Comparison of ENCODE assay signal across 1 cellular context in the genomic region with DNA sequence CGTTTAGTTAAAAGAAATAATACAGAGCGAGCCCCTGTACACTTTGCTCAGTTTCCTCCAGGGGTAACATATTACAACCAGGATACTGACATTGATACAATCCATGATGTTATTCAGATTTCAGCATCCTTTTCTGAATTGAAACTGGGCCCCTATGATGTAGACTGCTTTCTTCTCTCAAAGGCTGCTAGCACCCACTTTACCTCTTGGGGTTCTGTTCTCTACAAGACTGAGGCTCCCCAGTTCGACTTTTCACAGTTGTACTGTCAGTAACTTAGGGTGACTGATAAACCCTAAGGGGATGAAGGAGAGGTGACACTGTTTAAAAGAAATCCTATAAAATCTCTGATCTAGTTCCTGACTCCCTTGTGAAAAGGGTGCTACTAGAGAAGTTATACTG.
TF ChIP-seq lines count a peak whose summit lies in the region.

No MANE protein-coding gene starts in this region.

TF ChIP-seq in H1, 55 proteins besides CTCF, POLR2A, EP300 and RAD21:
- TF ChIP-seq SIRT6 (IDR thresholded peaks at IDR 0.05; ENCODE audit: low read length), result no peak
- no peak for TF ChIP-seq RNF2 (IDR thresholded peaks at IDR 0.05; ENCODE audit: borderline replicate concordance, low read depth, low read length, missing control alignments, poor library complexity, severe bottlenecking)
- TF ChIP-seq KDM4A (IDR thresholded peaks at IDR 0.05; ENCODE audit: low read depth, low read length, severe bottlenecking), result no peak
- no peak for TF ChIP-seq POLR2AphosphoS5 (IDR thresholded peaks at IDR 0.05; ENCODE audit: low read depth, low read length)
- no peak for TF ChIP-seq CTBP2 (IDR thresholded peaks at IDR 0.05; ENCODE audit: borderline replicate concordance, insufficient read depth, insufficient read length, low read length)
